37 cellular contexts compared by ENCODE assay signal in the genomic region with DNA sequence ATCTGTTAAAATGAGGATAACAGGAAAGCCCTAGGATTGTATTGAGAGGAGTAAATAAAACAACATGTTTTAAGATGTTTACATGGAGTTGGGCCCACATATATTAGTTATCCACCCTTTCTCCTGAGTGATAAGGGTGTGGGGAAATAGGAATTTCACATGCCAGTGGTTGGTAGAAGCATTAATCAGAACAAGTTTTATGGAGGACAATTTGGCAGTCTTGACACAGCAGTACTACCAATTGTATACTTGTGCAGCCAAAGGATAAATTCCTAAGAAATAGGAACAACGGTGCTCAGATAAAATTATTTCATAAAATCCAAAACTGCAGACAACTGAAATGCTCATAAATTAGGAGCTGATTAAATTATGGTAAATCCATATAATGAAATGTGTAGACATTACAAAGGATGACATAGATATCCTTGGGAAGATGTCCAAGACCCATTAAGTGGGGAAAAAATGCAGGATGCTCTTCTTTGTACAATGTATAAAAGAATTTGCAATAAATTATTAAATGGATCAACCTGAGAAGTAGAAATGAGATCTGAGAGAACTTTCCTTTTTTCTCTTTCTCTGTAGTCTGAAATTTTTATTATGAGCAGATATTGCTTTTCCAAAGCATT.
"Had no signal": no experiment of that assay in that cellular context is flagged by ENCODE, and none has a peak within 500 bp of the region (broad histone marks: within the 10 kb centered on the region; RNA-seq: fewer than 3 reads in every experiment).

No MANE protein-coding gene starts in this region.

- H3K4me2 ChIP-seq: hepatocyte had no signal

- ATAC-seq: activated CD4-positive, CD25-positive, alpha-beta regulatory T cell treated with anti-CD3 and anti-CD28 coated beads, Interleukin-2, amount 50 U/mL, for 24 hours; gastroesophageal sphincter; left cardiac atrium; left ventricle myocardium superior; stimulated activated memory B cell treated with anti-CD40 and anti-IgM and Interleukin-4, amounts not matched to agents 10 μg/mL and 1 μg/mL and 100 μg/mL, for 72 hours; stimulated activated naive CD8-positive, alpha-beta T cell treated with anti-CD3 and anti-CD28 coated beads, Interleukin-15, amount 100 ng/mL, for 72 hours had no signal

- H3K27ac ChIP-seq: esophagus muscularis mucosa, gastroesophageal sphincter, hepatocyte, ovary, thyroid gland, upper lobe of left lung, vagina, WERI-Rb-1 had no signal

- DNase-seq: activated CD4-positive, alpha-beta T cell treated with anti-CD3 and anti-CD28 coated beads for 48 hours; activated CD4-positive, alpha-beta T cell treated with anti-CD3 and anti-CD28 coated beads, Interleukin-2, amount 50 U/mL, for 48 hours; activated CD8-positive, alpha-beta memory T cell treated with anti-CD3 and anti-CD28 coated beads for 24 hours; activated CD8-positive, alpha-beta memory T cell treated with anti-CD3 and anti-CD28 coated beads, Interleukin-2, amount 50 U/mL, for 4 hours; activated effector memory CD4-positive, alpha-beta T cell treated with anti-CD3 and anti-CD28 coated beads, Interleukin-2, amount 50 U/mL, for 16 hours; activated naive CD4-positive, alpha-beta T cell treated with anti-CD3 and anti-CD28 coated beads for 36 hours; activated naive CD8-positive, alpha-beta T cell treated with anti-CD3 and anti-CD28 coated beads, Interleukin-2, amount 10 ng/mL, durations not matched to agents 7 days and 5 days; activated T-cell treated with anti-CD3 and anti-CD28 coated beads, Interleukin-2, amount 50 U/mL, for 1 hour; amniotic stem cell; endodermal cell; islet precursor cell; left cardiac atrium; left ventricle myocardium superior; naive B cell; ovary; small intestine; stimulated activated CD4-positive, alpha-beta T cell treated with anti-CD3 and anti-CD28 coated beads, Interleukin-1b, Interleukin-23, amount 100 ng/mL, for 48 hours; stimulated activated CD4-positive, alpha-beta T cell treated with anti-CD3 and anti-CD28 coated beads, Interleukin-4, amount 100 ng/mL, for 4 hours; stimulated activated CD8-positive, alpha-beta memory T cell treated with anti-CD3 and anti-CD28 coated beads, Interleukin-4, amount 100 ng/mL, for 48 hours; stimulated activated naive CD8-positive, alpha-beta T cell treated with anti-CD3 and anti-CD28 coated beads, Interleukin-15, amount 100 ng/mL, for 72 hours; substantia nigra; T1000; thyroid gland; upper lobe of left lung; WERI-Rb-1 had no signal

- H3K36me3 ChIP-seq: esophagus muscularis mucosa, gastroesophageal sphincter, ovary, thyroid gland, upper lobe of left lung, vagina, WERI-Rb-1 had no signal

- H3K4me3 ChIP-seq: esophagus muscularis mucosa, gastroesophageal sphincter, hepatocyte, ovary, thyroid gland, upper lobe of left lung, vagina had no signal

- H3K4me1 Mint-ChIP-seq: activated naive CD8-positive, alpha-beta T cell treated with anti-CD3 and anti-CD28 coated beads, Interleukin-2, amount 10 ng/mL, durations not matched to agents 7 days and 5 days; central memory CD8-positive, alpha-beta T cell; endodermal cell; naive B cell; stimulated activated memory B cell treated with anti-CD40 and anti-IgM and Interleukin-4, amounts not matched to agents 10 μg/mL and 1 μg/mL and 100 μg/mL, for 72 hours; stimulated activated naive CD8-positive, alpha-beta T cell treated with anti-CD3 and anti-CD28 coated beads, Interleukin-15, amount 100 ng/mL, for 72 hours had no signal

- H3K4me1 ChIP-seq: esophagus muscularis mucosa, gastroesophageal sphincter, upper lobe of left lung, vagina had no signal

- H2AFZ ChIP-seq: hepatocyte had no signal

- H3K36me3 Mint-ChIP-seq: activated naive CD8-positive, alpha-beta T cell treated with anti-CD3 and anti-CD28 coated beads, Interleukin-2, amount 10 ng/mL, durations not matched to agents 7 days and 5 days; naive B cell; stimulated activated memory B cell treated with anti-CD40 and anti-IgM and Interleukin-4, amounts not matched to agents 10 μg/mL and 1 μg/mL and 100 μg/mL, for 72 hours had no signal

- H3K27me3 ChIP-seq: esophagus muscularis mucosa, gastroesophageal sphincter, hepatocyte, ovary, thyroid gland, upper lobe of left lung, vagina had no signal

- H3K79me2 ChIP-seq: hepatocyte had no signal

- H3K27me3 Mint-ChIP-seq: activated naive CD8-positive, alpha-beta T cell treated with anti-CD3 and anti-CD28 coated beads, Interleukin-2, amount 10 ng/mL, durations not matched to agents 7 days and 5 days; central memory CD8-positive, alpha-beta T cell; dendritic cell treated with granulocyte-macrophage colony-stimulating factor and Interleukin-4, amounts not matched to agents 40 ng/mL and 50 ng/mL, for 4 days; naive B cell; progenitor cell of endocrine pancreas; stimulated activated memory B cell treated with anti-CD40 and anti-IgM and Interleukin-4, amounts not matched to agents 10 μg/mL and 1 μg/mL and 100 μg/mL, for 72 hours; stimulated activated naive CD8-positive, alpha-beta T cell treated with anti-CD3 and anti-CD28 coated beads, Interleukin-15, amount 100 ng/mL, for 72 hours had no signal

- FAIRE-seq: bronchial epithelial cell, small intestine had no signal

- H3K4me3 Mint-ChIP-seq: activated naive CD4-positive, alpha-beta T cell treated with anti-CD3 and anti-CD28 coated beads for 36 hours; activated naive CD8-positive, alpha-beta T cell treated with anti-CD3 and anti-CD28 coated beads, Interleukin-2, amount 10 ng/mL, durations not matched to agents 7 days and 5 days; activated T-helper 1 cell treated with anti-CD3 and anti-CD28 coated beads, Interleukin-12 subunit alpha, Interleukin-12 subunit beta, Interleukin-2, Interleukin-4 antibody, amounts not matched to agents 30 ng/mL and 10 ng/mL and 1 ng/mL, durations not matched to agents 14 hours and 24 hours and 36 hours; central memory CD8-positive, alpha-beta T cell; dendritic cell treated with granulocyte-macrophage colony-stimulating factor and Interleukin-4, amounts not matched to agents 40 ng/mL and 50 ng/mL, for 4 days; endodermal cell; naive B cell; stimulated activated memory B cell treated with anti-CD40 and anti-IgM and Interleukin-4, amounts not matched to agents 10 μg/mL and 1 μg/mL and 100 μg/mL, for 72 hours; stimulated activated naive CD8-positive, alpha-beta T cell treated with anti-CD3 and anti-CD28 coated beads, Interleukin-15, amount 100 ng/mL, for 72 hours; T-helper 1 cell treated with Interleukin-12 subunit alpha and Interleukin-12 subunit beta and Interleukin-4 antibody, amounts not matched to agents 30 μg/mL and 1 μg/mL, for 36 hours had no signal

- H3K27ac Mint-ChIP-seq: activated naive CD4-positive, alpha-beta T cell treated with anti-CD3 and anti-CD28 coated beads for 36 hours; activated naive CD8-positive, alpha-beta T cell treated with anti-CD3 and anti-CD28 coated beads, Interleukin-2, amount 10 ng/mL, durations not matched to agents 7 days and 5 days; activated T-helper 1 cell treated with anti-CD3 and anti-CD28 coated beads, Interleukin-12 subunit alpha, Interleukin-12 subunit beta, Interleukin-2, Interleukin-4 antibody, amounts not matched to agents 30 ng/mL and 10 ng/mL and 1 ng/mL, durations not matched to agents 14 hours and 24 hours and 36 hours; dendritic cell treated with granulocyte-macrophage colony-stimulating factor and Interleukin-4, amounts not matched to agents 40 ng/mL and 50 ng/mL, for 4 days; endodermal cell; naive B cell; progenitor cell of endocrine pancreas; stimulated activated memory B cell treated with anti-CD40 and anti-IgM and Interleukin-4, amounts not matched to agents 10 μg/mL and 1 μg/mL and 100 μg/mL, for 72 hours; stimulated activated naive CD8-positive, alpha-beta T cell treated with anti-CD3 and anti-CD28 coated beads, Interleukin-15, amount 100 ng/mL, for 72 hours; T-helper 1 cell treated with Interleukin-12 subunit alpha and Interleukin-12 subunit beta and Interleukin-4 antibody, amounts not matched to agents 30 μg/mL and 1 μg/mL, for 36 hours had no signal

- H3K9me3 ChIP-seq: esophagus muscularis mucosa, gastroesophageal sphincter, ovary, thyroid gland, upper lobe of left lung, vagina had no signal
